In the genomic region with DNA sequence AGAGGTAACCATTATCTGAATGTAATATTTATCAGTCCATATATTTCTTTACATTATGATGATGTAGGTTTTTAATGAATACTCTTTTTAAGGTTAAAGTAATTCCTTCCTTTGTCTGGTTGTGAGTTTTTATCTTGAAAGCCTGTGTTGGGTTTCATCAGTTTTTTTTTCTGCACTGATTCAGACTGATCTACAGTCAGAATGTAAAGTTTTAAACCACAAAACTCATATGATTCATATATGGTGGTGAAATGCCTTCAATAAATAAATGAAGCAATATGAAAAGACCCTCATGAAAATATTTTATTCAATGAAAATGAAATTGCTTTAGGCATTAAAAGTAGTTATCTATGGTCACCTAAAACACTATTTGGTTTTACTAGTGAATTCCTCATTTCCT, we compare ENCODE assay signal across 29 cellular contexts. TPM values are rescaled to one million over a fixed set of nuclear protein-coding genes. Genes with fewer than 3 reads are reported as not detected.
"Had no signal": no experiment of that assay in that cellular context is flagged by ENCODE, and none has a peak within 500 bp of the region (broad histone marks: within the 10 kb centered on the region; RNA-seq: fewer than 3 reads in every experiment).

No MANE protein-coding gene starts in this region.

- H3K36me3 Mint-ChIP-seq: activated naive CD8-positive, alpha-beta T cell treated with anti-CD3 and anti-CD28 coated beads, Interleukin-2, amount 10 ng/mL, durations not matched to agents 7 days and 5 days; stimulated activated memory B cell treated with anti-CD40 and anti-IgM and Interleukin-4, amounts not matched to agents 10 μg/mL and 1 μg/mL and 100 μg/mL, for 72 hours had no signal

- H3K27ac Mint-ChIP-seq: activated CD4-positive, alpha-beta memory T cell treated with anti-CD3 and anti-CD28 coated beads, Interleukin-2, amount 10 ng/mL, durations not matched to agents 7 days and 5 days; activated CD4-positive, alpha-beta T cell treated with anti-CD3 and anti-CD28 coated beads, Interleukin-2, amount 10 ng/mL, durations not matched to agents 24 days and 14 days; activated naive CD4-positive, alpha-beta T cell treated with anti-CD3 and anti-CD28 coated beads for 36 hours; activated naive CD8-positive, alpha-beta T cell treated with anti-CD3 and anti-CD28 coated beads, Interleukin-2, amount 10 ng/mL, durations not matched to agents 7 days and 5 days; activated T-cell treated with anti-CD3 and anti-CD28 coated beads, Interleukin-2, amount 50 U/mL, for 72 hours; nephron progenitor cell; stimulated activated memory B cell treated with anti-CD40 and anti-IgM and Interleukin-4, amounts not matched to agents 10 μg/mL and 1 μg/mL and 100 μg/mL, for 72 hours had no signal

- H3K27me3 Mint-ChIP-seq: activated CD4-positive, alpha-beta T cell treated with anti-CD3 and anti-CD28 coated beads, Interleukin-2, amount 10 ng/mL, durations not matched to agents 24 days and 14 days had no signal

- H3K9me3 Mint-ChIP-seq: activated CD4-positive, alpha-beta memory T cell treated with anti-CD3 and anti-CD28 coated beads, Interleukin-2, amount 10 ng/mL, durations not matched to agents 7 days and 5 days; activated CD4-positive, alpha-beta T cell treated with anti-CD3 and anti-CD28 coated beads, Interleukin-2, amount 10 ng/mL, durations not matched to agents 24 days and 14 days; activated naive CD4-positive, alpha-beta T cell treated with anti-CD3 and anti-CD28 coated beads for 36 hours; activated naive CD8-positive, alpha-beta T cell treated with anti-CD3 and anti-CD28 coated beads, Interleukin-2, amount 10 ng/mL, durations not matched to agents 7 days and 5 days; activated T-cell treated with anti-CD3 and anti-CD28 coated beads, Interleukin-2, amount 50 U/mL, for 72 hours; stimulated activated memory B cell treated with anti-CD40 and anti-IgM and Interleukin-4, amounts not matched to agents 10 μg/mL and 1 μg/mL and 100 μg/mL, for 72 hours had no signal

- H3K4me3 ChIP-seq: gastroesophageal sphincter, right lobe of liver, skin epidermis, stomach, suprapubic skin, vagina had no signal

- H3K27ac ChIP-seq: gastroesophageal sphincter, parathyroid adenoma, right lobe of liver, skin epidermis, stomach, suprapubic skin, vagina, VCaP had no signal

- H2AFZ ChIP-seq: parathyroid adenoma had no signal

- H3K36me3 ChIP-seq: gastroesophageal sphincter, right lobe of liver, stomach, suprapubic skin, vagina had no signal

- H3K4me1 ChIP-seq: parathyroid adenoma, vagina had no signal

- H3K4me3 Mint-ChIP-seq: activated CD4-positive, alpha-beta memory T cell treated with anti-CD3 and anti-CD28 coated beads, Interleukin-2, amount 10 ng/mL, durations not matched to agents 7 days and 5 days; activated CD4-positive, alpha-beta T cell treated with anti-CD3 and anti-CD28 coated beads, Interleukin-2, amount 10 ng/mL, durations not matched to agents 24 days and 14 days; activated naive CD4-positive, alpha-beta T cell treated with anti-CD3 and anti-CD28 coated beads for 36 hours; activated naive CD8-positive, alpha-beta T cell treated with anti-CD3 and anti-CD28 coated beads, Interleukin-2, amount 10 ng/mL, durations not matched to agents 7 days and 5 days; activated T-cell treated with anti-CD3 and anti-CD28 coated beads, Interleukin-2, amount 50 U/mL, for 72 hours; nephron progenitor cell; stimulated activated memory B cell treated with anti-CD40 and anti-IgM and Interleukin-4, amounts not matched to agents 10 μg/mL and 1 μg/mL and 100 μg/mL, for 72 hours had no signal

- ATAC-seq: activated CD4-positive, CD25-positive, alpha-beta regulatory T cell treated with anti-CD3 and anti-CD28 coated beads, Interleukin-2, amount 50 U/mL, for 24 hours; activated T-cell treated with anti-CD3 and anti-CD28 coated beads, Interleukin-2, amount 50 U/mL, for 72 hours; esophagus mucosa; gastroesophageal sphincter; left colon; right lobe of liver; stimulated activated memory B cell treated with anti-CD40 and anti-IgM and Interleukin-4, amounts not matched to agents 10 μg/mL and 1 μg/mL and 100 μg/mL, for 72 hours had no signal

- H3K9me3 ChIP-seq: gastroesophageal sphincter, right lobe of liver, stomach, suprapubic skin, vagina had no signal

- DNase-seq: activated CD4-positive, alpha-beta memory T cell treated with anti-CD3 and anti-CD28 coated beads, Interleukin-2, amount 10 ng/mL, durations not matched to agents 7 days and 5 days; activated CD4-positive, alpha-beta T cell treated with anti-CD3 and anti-CD28 coated beads, Interleukin-2, amount 10 ng/mL, durations not matched to agents 24 days and 14 days; activated effector memory CD4-positive, alpha-beta T cell treated with Interleukin-2 at 50 U/mL for 16 hours; activated naive CD4-positive, alpha-beta T cell treated with anti-CD3 and anti-CD28 coated beads for 36 hours; activated naive CD8-positive, alpha-beta T cell treated with anti-CD3 and anti-CD28 coated beads, Interleukin-2, amount 10 ng/mL, durations not matched to agents 7 days and 5 days; activated T-cell treated with anti-CD3 and anti-CD28 coated beads, Interleukin-2, amount 50 U/mL, for 72 hours; aorta; cerebellar nuclear complex; effector CD4-positive, alpha-beta T cell; head of caudate nucleus; hypothalamus; left colon; mesenchymal stem cell; nephron progenitor cell; right lobe of liver; stimulated activated CD4-positive, alpha-beta T cell treated with anti-CD3 and anti-CD28 coated beads, Interleukin-1b, Interleukin-23, amount 100 ng/mL, for 48 hours; stomach; trophoblast cell had no signal

- H3K9ac ChIP-seq: parathyroid adenoma had no signal

- FAIRE-seq: keratinocyte had no signal

- H3K4me1 Mint-ChIP-seq: activated CD4-positive, alpha-beta memory T cell treated with anti-CD3 and anti-CD28 coated beads, Interleukin-2, amount 10 ng/mL, durations not matched to agents 7 days and 5 days; activated CD4-positive, alpha-beta T cell treated with anti-CD3 and anti-CD28 coated beads, Interleukin-2, amount 10 ng/mL, durations not matched to agents 24 days and 14 days; activated naive CD8-positive, alpha-beta T cell treated with anti-CD3 and anti-CD28 coated beads, Interleukin-2, amount 10 ng/mL, durations not matched to agents 7 days and 5 days; nephron progenitor cell; stimulated activated memory B cell treated with anti-CD40 and anti-IgM and Interleukin-4, amounts not matched to agents 10 μg/mL and 1 μg/mL and 100 μg/mL, for 72 hours had no signal

- H3K27me3 ChIP-seq: gastroesophageal sphincter, right lobe of liver, stomach, suprapubic skin, vagina had no signal

- H3K79me2 ChIP-seq: parathyroid adenoma had no signal

RNA-seq across cellular contexts. Expression of a gene that starts 47.1 kb away (rescaled TPM):
- total RNA-seq: activated CD4-positive, alpha-beta memory T cell treated with anti-CD3 and anti-CD28 coated beads, Interleukin-2, amount 10 ng/mL, durations not matched to agents 7 days and 5 days; activated CD4-positive, alpha-beta T cell treated with anti-CD3 and anti-CD28 coated beads, Interleukin-2, amount 10 ng/mL, durations not matched to agents 24 days and 14 days; activated naive CD4-positive, alpha-beta T cell treated with anti-CD3 and anti-CD28 coated beads for 36 hours; activated naive CD8-positive, alpha-beta T cell treated with anti-CD3 and anti-CD28 coated beads, Interleukin-2, amount 10 ng/mL, durations not matched to agents 7 days and 5 days; T-helper 2 cell treated with Interferon-gamma antibody and Interleukin-4, amounts not matched to agents 100 ng/mL and 5 ng/mL, for 36 hours had no signal
